Comparison of ENCODE assay signal across 8 cellular contexts in genomic region chr2:199979841-199980628, GRCh38. TPM values are rescaled to one million over a fixed set of nuclear protein-coding genes. Genes with fewer than 3 reads are reported as not detected.
DNase-seq lines count a peak whose midpoint lies in the region; ATAC-seq lines count a peak whose summit lies in the region.

No MANE protein-coding gene starts in this region.

- DNase-seq in GM03348 (ENCODE audit: low spot score) = peak; percentile 68
- DNase-seq in NOMO-1 treated with dmso at 0.1 percent for 144 hours (lab: John Stamatoyannopoulos, UW; ENCODE audit: unreplicated experiment) = peak; percentile 28
- DNase-seq in activated CD8-positive, alpha-beta memory T cell treated with anti-CD3 and anti-CD28 coated beads for 48 hours (ENCODE audit: low read depth in 2 of 3, low spot score in 2 of 3) = peak; percentile 31 to 79 (median 77)
- DNase-seq in epidermal melanocyte (ENCODE audit: insufficient read length, low spot score) = peak; percentile 58
- DNase-seq in mucosa of gallbladder (ENCODE audit: low spot score) = peak; percentile 89
- peak; percentile 71 to 76 for DNase-seq in stimulated activated CD8-positive, alpha-beta memory T cell treated with anti-CD3 and anti-CD28 coated beads, Interleukin-4, amount 100 ng/mL, for 1 hour (ENCODE audit: low read depth in 2 of 2, low spot score in 1 of 2)

- ATAC-seq in HG03135 (IDR thresholded peaks at IDR 0.05; ENCODE audit: unreplicated experiment) (peak; percentile 47), HG02973 (IDR thresholded peaks at IDR 0.05; ENCODE audit: unreplicated experiment) (no peak)

RNA-seq across cellular contexts. Expression of gene MAIP1, which starts 24.7 kb away (rescaled TPM):
- 21.9 TPM for total RNA-seq in mucosa of gallbladder

RNA-seq across cellular contexts. Expression of gene TYW5, which starts 24.7 kb away (rescaled TPM):
- total RNA-seq in mucosa of gallbladder = 6.5 TPM

Comparison
In these comparisons a context has a peak if more than half of its experiments do, and no peak if none do; other contexts are left out.
1. DNase-seq: peak in every context shown above with its lines; median percentile 89 in mucosa of gallbladder; 77 in activated CD8-positive, alpha-beta memory T cell treated with anti-CD3 and anti-CD28 coated beads for 48 hours; 74 in stimulated activated CD8-positive, alpha-beta memory T cell treated with anti-CD3 and anti-CD28 coated beads, Interleukin-4, amount 100 ng/mL, for 1 hour; 68 in GM03348; 58 in epidermal melanocyte; 28 in NOMO-1 treated with dmso at 0.1 percent for 144 hours.